ENCODE assay signal across 8 cellular contexts in the genomic region with DNA sequence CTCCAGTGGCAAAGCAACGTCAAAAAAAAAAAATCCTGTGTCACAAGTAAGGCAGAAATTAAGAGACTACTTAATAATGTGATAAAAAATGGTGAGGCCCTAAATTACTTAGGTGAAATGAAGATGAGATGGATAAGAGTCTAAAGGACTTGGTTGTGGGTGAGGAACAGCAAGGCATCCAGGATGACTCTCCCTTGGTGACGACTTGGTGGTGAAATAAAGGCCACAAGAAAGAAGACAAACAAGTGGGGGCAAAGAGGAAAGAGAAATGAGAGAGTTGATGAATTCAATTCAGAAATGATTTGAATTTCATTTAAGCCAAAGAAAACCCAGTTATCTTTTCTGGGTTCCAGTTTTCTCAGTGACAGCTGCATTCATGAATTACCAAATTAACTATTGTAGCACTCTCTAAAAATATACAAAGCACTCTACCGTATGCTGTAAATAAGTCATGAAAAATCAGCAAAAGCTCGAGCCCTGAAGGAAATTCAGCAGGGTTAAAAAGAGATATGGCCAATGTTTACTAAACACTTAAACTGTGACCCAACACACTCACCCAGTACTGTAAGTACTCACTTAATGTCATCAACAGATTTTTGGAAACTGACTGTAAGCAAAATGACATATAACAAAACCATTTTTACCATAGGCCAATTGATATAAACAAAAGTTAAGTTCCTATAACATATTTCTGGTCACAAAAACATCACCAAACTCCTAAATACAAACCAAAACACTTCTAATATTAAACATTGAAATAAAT. TPM values are rescaled to one million over a fixed set of nuclear protein-coding genes. Genes with fewer than 3 reads are reported as not detected.
DNase-seq lines count a peak whose midpoint lies in the region; FAIRE-seq and TF ChIP-seq lines count a peak whose summit lies in the region.
"Had no signal": no experiment of that assay in that cellular context is flagged by ENCODE, and none has a peak within 500 bp of the region (broad histone marks: within the 10 kb centered on the region; RNA-seq: fewer than 3 reads in every experiment).

No MANE protein-coding gene starts in this region.

- H2BK12ac ChIP-seq in neuronal stem cell (ENCODE audit: low read length), result no peak overlapping the region

- H3K18ac ChIP-seq in neuronal stem cell (ENCODE audit: low read length), result no peak overlapping the region

- H2AFZ ChIP-seq in neuronal stem cell (ENCODE audit: low read length), result peak overlapping the region; percentile 92

- H3K36me3 ChIP-seq in duodenal mucosa (ENCODE audit: control insufficient read depth in 1 of 2, insufficient read depth in 2 of 2, low read length in 2 of 2), result peaks cover 0 to 10% of the 10 kb centered on the region in 2 donors
- peaks cover 3 to 19% of the 10 kb centered on the region in 2 donors for H3K36me3 ChIP-seq in neuronal stem cell (replicated peaks in 1 of 2; ENCODE audit: control insufficient read depth in 2 of 2, insufficient read depth in 2 of 2, low read length in 2 of 2)

- DNase-seq in GM12865 (ENCODE audit: low read depth), result peak; percentile 33
- peak; percentile 44 for DNase-seq in NB4 (ENCODE audit: low read depth)
- DNase-seq in neuronal stem cell (ENCODE audit: low spot score), result no peak
- no peak for DNase-seq in GM13977 (ENCODE audit: low spot score)
- DNase-seq in HTR-8/SVneo (ENCODE audit: insufficient read length, low spot score), result no peak
- DNase-seq in lower leg skin (ENCODE audit: low spot score in 2 of 2), result no peak
- DNase-seq: effector memory CD4-positive, alpha-beta T cell had no signal

- intact Hi-C loops in lower leg skin (cut with DNase I; ENCODE audit: low total_unique reads), result no loop called here

- H3K27ac ChIP-seq in duodenal mucosa (ENCODE audit: low read depth, low read length) (no peak overlapping the region), neuronal stem cell (replicated peaks; ENCODE audit: low read length) (no peak overlapping the region)

- no peak overlapping the region for H3K14ac ChIP-seq in neuronal stem cell (ENCODE audit: low read length)

- no peak overlapping the region for H4K91ac ChIP-seq in neuronal stem cell (ENCODE audit: low read depth, low read length, poor library complexity)

- H2BK120ac ChIP-seq in neuronal stem cell (ENCODE audit: low read depth, low read length), result no peak overlapping the region

- H3K23ac ChIP-seq in neuronal stem cell (ENCODE audit: low read depth, low read length, poor library complexity), result no peak overlapping the region

- H3K4me1 ChIP-seq in duodenal mucosa (ENCODE audit: control insufficient read depth in 1 of 2, insufficient read depth in 2 of 2, low read length in 2 of 2), result peaks cover 17 to 27% of the 10 kb centered on the region in 2 donors
- peaks cover 10 to 12% of the 10 kb centered on the region in 2 donors for H3K4me1 ChIP-seq in neuronal stem cell (ENCODE audit: control insufficient read depth in 2 of 2, insufficient read depth in 1 of 2, low read depth in 1 of 2, low read length in 2 of 2)

- H2AK5ac ChIP-seq in neuronal stem cell (ENCODE audit: low read depth, low read length), result no peak overlapping the region

- H3K4ac ChIP-seq in neuronal stem cell (ENCODE audit: low read length), result no peak overlapping the region

- no CpG with 5 or more reads among the region's 4 CpGs for WGBS in neuronal stem cell (ENCODE audit: extremely low coverage in 2 of 2, insufficient read length in 2 of 2, insufficient replicate concordance in 1 of 2), 2 donors
- WGBS in lower leg skin, 2 donors, result 39 to 49% methylated on average over 4 of the region's 4 CpGs

- no peak overlapping the region for H2BK5ac ChIP-seq in neuronal stem cell (ENCODE audit: low read length)

- no peak for FAIRE-seq in HTR-8/SVneo (lab: Jason Lieb, UNC)

- H3K27me3 ChIP-seq in duodenal mucosa (ENCODE audit: control insufficient read depth in 1 of 2, insufficient read depth in 2 of 2, low read length in 2 of 2) (no peaks in the 10 kb centered on the region), neuronal stem cell (ENCODE audit: control insufficient read depth in 3 of 3, insufficient read depth in 3 of 3, low read depth in 1 of 3, low read length in 3 of 3) (no peaks in the 10 kb centered on the region)

- H3K4me2 ChIP-seq in neuronal stem cell (ENCODE audit: insufficient read depth, low read length, poor library complexity, severe bottlenecking), result no peak overlapping the region

- peak overlapping the region in 1 of 2 donors; percentile 84 for H3K9ac ChIP-seq in duodenal mucosa (ENCODE audit: low read depth in 1 of 2, low read length in 2 of 2)
- no peak overlapping the region for H3K9ac ChIP-seq in neuronal stem cell (ENCODE audit: low read depth, low read length, poor library complexity)

- TF ChIP-seq CTCF in GM12865 (IDR thresholded peaks at IDR 0.05; ENCODE audit: insufficient read depth, low read depth, low read length, missing control alignments) (no peak), NB4 (IDR thresholded peaks at IDR 0.05; ENCODE audit: low read depth, low read length) (no peak), GM13977 (IDR thresholded peaks at IDR 0.05; ENCODE audit: extremely low read depth, insufficient read depth, missing control alignments) (no peak), lower leg skin (IDR thresholded peaks at IDR 0.05) (no peak)

- H2BK15ac ChIP-seq in neuronal stem cell (ENCODE audit: low read length), result no peak overlapping the region

- no peaks in the 10 kb centered on the region for H3K9me3 ChIP-seq in duodenal mucosa (ENCODE audit: control insufficient read depth in 1 of 2, low read length in 2 of 2)
- peaks cover 0 to 10% of the 10 kb centered on the region in 2 donors for H3K9me3 ChIP-seq in neuronal stem cell (replicated peaks in 1 of 2; ENCODE audit: control insufficient read depth in 2 of 2, insufficient read depth in 1 of 2, low read depth in 1 of 2, low read length in 2 of 2)

- H3K79me1 ChIP-seq in neuronal stem cell (ENCODE audit: low read depth, low read length), result no peaks in the 10 kb centered on the region

- in situ Hi-C loops in GM13977 (cut with MboI; ENCODE audit: low pct_unique_long_range_greater_than_20kb, low sequenced_read_pairs, unreplicated experiment), result loop anchor here (25.0 kb wide), 1 partner anchor 445 kb away; no protein-coding TSS in a partner anchor

- no peak overlapping the region for H4K8ac ChIP-seq in neuronal stem cell (ENCODE audit: low read depth, low read length)

- TF ChIP-seq POLR2A in NB4 (IDR thresholded peaks at IDR 0.05; ENCODE audit: extremely low read depth, insufficient read length), result no peak
- no peak for TF ChIP-seq POLR2A in lower leg skin (IDR thresholded peaks at IDR 0.05)

- H3K4me3 ChIP-seq in GM12865 (ENCODE audit: low read depth, low read length), result peak overlapping the region; percentile 88
- H3K4me3 ChIP-seq in NB4 (ENCODE audit: low read depth, low read length), result peak overlapping the region; percentile 95
- peak overlapping the region; percentile 87 to 96 for H3K4me3 ChIP-seq in duodenal mucosa (ENCODE audit: low read depth in 1 of 2, low read length in 2 of 2)
- no peak overlapping the region for H3K4me3 ChIP-seq in neuronal stem cell (ENCODE audit: low read length in 2 of 2)
- no peak overlapping the region for H3K4me3 ChIP-seq in lower leg skin (ENCODE audit: low read depth, poor library complexity, severe bottlenecking)

RNA-seq across cellular contexts. Expression of a gene that starts 1.4 kb away (rescaled TPM):
- 7.0 TPM for polyA plus RNA-seq in neuronal stem cell (2013, experiment 1 of 2)
- polyA plus RNA-seq in neuronal stem cell (2013, experiment 2 of 2), result 7.6 TPM
- 10 to 100 TPM; 22.5 to 34.9 (median 25.9) TPM for total RNA-seq in lower leg skin

RNA-seq across cellular contexts. Expression of a gene that starts 1.6 kb away (rescaled TPM):
- 17.8 TPM for polyA plus RNA-seq in neuronal stem cell (2013, experiment 1 of 2)
- 18.9 TPM for polyA plus RNA-seq in neuronal stem cell (2013, experiment 2 of 2)
- 10 to 100 TPM; 10.5 to 17.1 (median 14.0) TPM for total RNA-seq in lower leg skin

Comparison
In these comparisons a context has a peak if more than half of its experiments do, and no peak if none do; other contexts are left out.
1. DNase-seq: peak in GM12865 (single experiment) and NB4 (single experiment); none in neuronal stem cell (single experiment), GM13977 (single experiment), HTR-8/SVneo (single experiment) and lower leg skin (0 of 2).
2. H3K4me3 ChIP-seq: peak in GM12865 (single experiment), NB4 (single experiment) and duodenal mucosa (2 of 2); none in neuronal stem cell (0 of 2) and lower leg skin (single experiment).